Comparison of ENCODE assay signal across 19 cellular contexts in genomic region chr4:180852743-180853142, GRCh38.
"Had no signal": no experiment of that assay in that cellular context is flagged by ENCODE, and none has a peak within 500 bp of the region (broad histone marks: within the 10 kb centered on the region; RNA-seq: fewer than 3 reads in every experiment).

No MANE protein-coding gene starts in this region.

- H3K4me1 ChIP-seq: heart left ventricle, pancreas, stomach had no signal

- H3K27me3 ChIP-seq: dorsolateral prefrontal cortex, heart left ventricle, pancreas, stomach had no signal

- H3K9me3 ChIP-seq: pancreas, stomach had no signal

- DNase-seq: dorsolateral prefrontal cortex; effector CD8-positive, alpha-beta T cell; foreskin melanocyte; heart left ventricle; hippocampal formation; left colon; left ventricle myocardium superior; mesenchymal stem cell; midbrain; occipital lobe; pancreas; right cardiac atrium; small intestine; stimulated activated CD4-positive, alpha-beta T cell treated with anti-CD3 and anti-CD28 coated beads, Interleukin-12 subunit alpha, Interleukin-12 subunit beta, amount 100 ng/mL, for 4 hours; stimulated activated naive CD4-positive, alpha-beta T cell; stomach; substantia nigra; trophoblast cell had no signal

- H3K36me3 ChIP-seq: heart left ventricle, pancreas, stomach had no signal

- H3K4me3 ChIP-seq: dorsolateral prefrontal cortex, heart left ventricle, lung, pancreas, stomach had no signal

- H3K27ac ChIP-seq: dorsolateral prefrontal cortex, heart left ventricle, pancreas, stomach had no signal

- ATAC-seq: heart left ventricle, left colon, left ventricle myocardium superior, pancreas, right cardiac atrium had no signal
